Comparison of ENCODE assay signal across 23 cellular contexts in the genomic region with DNA sequence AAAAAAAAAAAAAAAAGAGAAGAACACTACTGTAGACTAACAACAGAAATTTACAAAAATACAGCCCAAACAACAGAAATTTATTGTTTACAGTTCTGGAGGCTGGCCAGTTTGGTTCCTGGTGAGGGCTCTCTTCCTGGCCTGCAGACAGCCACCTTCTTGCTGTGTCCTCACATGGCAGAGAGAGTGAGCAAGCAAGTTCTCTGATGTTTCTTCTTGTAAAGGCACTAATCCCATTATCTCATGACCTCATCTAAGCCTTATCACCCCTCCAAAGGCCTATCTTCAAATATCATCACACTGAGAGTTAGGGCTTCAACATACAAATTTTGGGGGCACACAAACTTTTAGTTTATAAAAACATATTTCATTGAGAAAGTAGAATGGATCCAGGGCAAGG. TPM values are rescaled to one million over a fixed set of nuclear protein-coding genes. Genes with fewer than 3 reads are reported as not detected.
DNase-seq lines count a peak whose midpoint lies in the region; ATAC-seq, FAIRE-seq and TF ChIP-seq lines count a peak whose summit lies in the region.
"Had no signal": no experiment of that assay in that cellular context is flagged by ENCODE, and none has a peak within 500 bp of the region (broad histone marks: within the 10 kb centered on the region; RNA-seq: fewer than 3 reads in every experiment).

No MANE protein-coding gene starts in this region.

- no peak for DNase-seq in activated naive CD4-positive, alpha-beta T cell treated with Interleukin-2 at 50 U/mL for 16 hours
- no peak for DNase-seq in CD8-positive, alpha-beta memory T cell
- no peak for DNase-seq in naive thymus-derived CD8-positive, alpha-beta T cell
- DNase-seq in NCI-H510A (lab: John Stamatoyannopoulos, UW) (no peak), H54 (ENCODE audit: insufficient read length, low spot score) (no peak), anterior cingulate cortex (lab: John Stamatoyannopoulos, UW) (no peak)
- DNase-seq: GDM1, NCI-H1092, NCI-H1436, NCI-H187 treated with DMSO at 0.1 percent for 48 hours, NCI-H2227 treated with DMSO at 0.1 percent for 48 hours, NCI-H510A treated with DMSO at 0.1 percent for 48 hours, NCI-H774, Right ventricle myocardium superior had no signal

- CTCF ChIA-PET in CD8-positive, alpha-beta memory T cell (lab: Charles Lee), result interaction anchor here (1.5 kb wide), 1 partner anchor 18 kb away, joined by 4 read pairs; no protein-coding TSS in a partner anchor

- peaks cover 2% of the 10 kb centered on the region for H3K36me3 Mint-ChIP-seq in activated naive CD4-positive, alpha-beta T cell treated with anti-CD3 and anti-CD28 coated beads, Interleukin-2, amount 50 U/mL, for 24 hours
- H3K36me3 Mint-ChIP-seq in CD8-positive, alpha-beta memory T cell, result peaks cover 0 to 3% (median 0%) of the 10 kb centered on the region in 3 donors
- no peaks in the 10 kb centered on the region for H3K36me3 Mint-ChIP-seq in naive thymus-derived CD8-positive, alpha-beta T cell

- no peaks in the 10 kb centered on the region for H3K27me3 ChIP-seq in CD8-positive, alpha-beta memory T cell (ENCODE audit: insufficient read depth, low read length, poor library complexity, severe bottlenecking)

- H3K4me3 ChIP-seq in CD8-positive, alpha-beta memory T cell (ENCODE audit: low read length), result no peak overlapping the region
- H3K4me3 ChIP-seq: A549, K562 had no signal

- POLR2A ChIA-PET in CD8-positive, alpha-beta memory T cell (lab: Charles Lee), result interaction anchor here (0.6 kb wide), 1 partner anchor 103 kb away, joined by 7 read pairs; no protein-coding TSS in a partner anchor
- POLR2A ChIA-PET in naive thymus-derived CD8-positive, alpha-beta T cell (lab: Charles Lee), result interaction anchor here (0.6 kb wide), 1 partner anchor 131 kb away, joined by 4 read pairs; no protein-coding TSS in a partner anchor

- H3K27ac ChIP-seq in CD8-positive, alpha-beta memory T cell (ENCODE audit: low read depth, low read length), result no peak overlapping the region
- peak overlapping the region; percentile 90 for H3K27ac ChIP-seq in VCaP
- H3K27ac ChIP-seq: A549 had no signal

- H3K4me3 Mint-ChIP-seq in activated naive CD4-positive, alpha-beta T cell treated with anti-CD3 and anti-CD28 coated beads, Interleukin-2, amount 50 U/mL, for 24 hours, result no peak overlapping the region
- H3K4me3 Mint-ChIP-seq in CD8-positive, alpha-beta memory T cell, result peak overlapping the region in 1 of 7 donors; percentile 65
- H3K4me3 Mint-ChIP-seq in naive thymus-derived CD8-positive, alpha-beta T cell, result peak overlapping the region in 1 of 10 donors; percentile 13
- H3K4me3 Mint-ChIP-seq: B cell had no signal

- ATAC-seq in naive thymus-derived CD8-positive, alpha-beta T cell, result no peak
- ATAC-seq: A549, HepG2, K562 had no signal

- no peaks in the 10 kb centered on the region for H3K9me3 Mint-ChIP-seq in activated naive CD4-positive, alpha-beta T cell treated with anti-CD3 and anti-CD28 coated beads, Interleukin-2, amount 50 U/mL, for 24 hours
- H3K9me3 Mint-ChIP-seq in CD8-positive, alpha-beta memory T cell, result no peaks in the 10 kb centered on the region
- no peaks in the 10 kb centered on the region for H3K9me3 Mint-ChIP-seq in naive thymus-derived CD8-positive, alpha-beta T cell

- no peak for TF ChIP-seq CTCF in VCaP (conservative IDR thresholded peaks at IDR 0.05)

- TF ChIP-seq POLR2A in H54 (IDR thresholded peaks at IDR 0.05; ENCODE audit: low read depth, low read length), result no peak

- H3K36me3 ChIP-seq in CD8-positive, alpha-beta memory T cell (ENCODE audit: insufficient read depth, low read length), result no peaks in the 10 kb centered on the region

- no peaks in the 10 kb centered on the region for H3K27me3 Mint-ChIP-seq in activated naive CD4-positive, alpha-beta T cell treated with anti-CD3 and anti-CD28 coated beads, Interleukin-2, amount 50 U/mL, for 24 hours
- no peaks in the 10 kb centered on the region for H3K27me3 Mint-ChIP-seq in CD8-positive, alpha-beta memory T cell
- no peaks in the 10 kb centered on the region for H3K27me3 Mint-ChIP-seq in naive thymus-derived CD8-positive, alpha-beta T cell
- H3K27me3 Mint-ChIP-seq: B cell had no signal

- FAIRE-seq in H54 (lab: Jason Lieb, UNC), result no peak
- FAIRE-seq: A549, GM19239, H1, HepG2, K562 had no signal

- no peaks in the 10 kb centered on the region for H3K9me3 ChIP-seq in CD8-positive, alpha-beta memory T cell (ENCODE audit: low read length)
- H3K9me3 ChIP-seq: A549 had no signal

- peaks cover 48% of the 10 kb centered on the region for H3K4me1 Mint-ChIP-seq in activated naive CD4-positive, alpha-beta T cell treated with anti-CD3 and anti-CD28 coated beads, Interleukin-2, amount 50 U/mL, for 24 hours
- peaks cover 40 to 80% (median 59%) of the 10 kb centered on the region in 3 donors for H3K4me1 Mint-ChIP-seq in CD8-positive, alpha-beta memory T cell
- H3K4me1 Mint-ChIP-seq in naive thymus-derived CD8-positive, alpha-beta T cell, result peaks cover 18 to 76% (median 54%) of the 10 kb centered on the region in 4 donors

- H3K4me1 ChIP-seq in CD8-positive, alpha-beta memory T cell (ENCODE audit: insufficient read depth, low read length), result peaks cover 49% of the 10 kb centered on the region
- H3K4me1 ChIP-seq: A549 had no signal

- peak overlapping the region; percentile 46 for H3K27ac Mint-ChIP-seq in activated naive CD4-positive, alpha-beta T cell treated with anti-CD3 and anti-CD28 coated beads, Interleukin-2, amount 50 U/mL, for 24 hours
- peak overlapping the region in 5 of 8 donors; percentile 29 to 92 (median 57) for H3K27ac Mint-ChIP-seq in CD8-positive, alpha-beta memory T cell
- H3K27ac Mint-ChIP-seq in naive thymus-derived CD8-positive, alpha-beta T cell, result peak overlapping the region in 8 of 10 donors; percentile 21 to 90 (median 50)
- H3K27ac Mint-ChIP-seq: B cell had no signal

RNA-seq across cellular contexts. Expression of a gene that starts 7.3 kb away (rescaled TPM):
- 1 to 10 TPM; 7.0 to 7.7 TPM for total RNA-seq in CD8-positive, alpha-beta memory T cell
- 9.5 TPM for polyA plus RNA-seq in CD8-positive, alpha-beta memory T cell
- 10 to 100 TPM; 12.1 to 15.1 TPM for total RNA-seq in naive thymus-derived CD8-positive, alpha-beta T cell
- polyA plus RNA-seq in naive thymus-derived CD8-positive, alpha-beta T cell, result 10 to 100 TPM; 10.4 to 13.7 (median 12.9) TPM

RNA-seq across cellular contexts. Expression of a gene that starts 7.7 kb away (rescaled TPM):
- 1 to 10 TPM; 8.4 to 9.4 TPM for total RNA-seq in CD8-positive, alpha-beta memory T cell
- 1.3 TPM for polyA plus RNA-seq in CD8-positive, alpha-beta memory T cell
- 1 to 10 TPM; 6.4 to 6.9 TPM for total RNA-seq in naive thymus-derived CD8-positive, alpha-beta T cell
- polyA plus RNA-seq in naive thymus-derived CD8-positive, alpha-beta T cell, result 1 to 10 TPM in 2 of 3 donors, under 1 TPM in 1; 0.61 to 2.6 (median 1.5) TPM
- total RNA-seq: HT-29 had no signal

RNA-seq across cellular contexts. Expression of a gene that starts 50.8 kb away (rescaled TPM):
- 100 to 1,000 TPM; 113 to 118 TPM for total RNA-seq in CD8-positive, alpha-beta memory T cell
- polyA plus RNA-seq in CD8-positive, alpha-beta memory T cell, result 141 TPM
- total RNA-seq in naive thymus-derived CD8-positive, alpha-beta T cell, result 10 to 100 TPM; 72.4 to 72.7 TPM
- 100 to 1,000 TPM in 1 of 3 donors, 10 to 100 TPM in 2; 89.0 to 125 (median 94.6) TPM for polyA plus RNA-seq in naive thymus-derived CD8-positive, alpha-beta T cell
